8 cellular contexts compared by ENCODE assay signal in the genomic region with DNA sequence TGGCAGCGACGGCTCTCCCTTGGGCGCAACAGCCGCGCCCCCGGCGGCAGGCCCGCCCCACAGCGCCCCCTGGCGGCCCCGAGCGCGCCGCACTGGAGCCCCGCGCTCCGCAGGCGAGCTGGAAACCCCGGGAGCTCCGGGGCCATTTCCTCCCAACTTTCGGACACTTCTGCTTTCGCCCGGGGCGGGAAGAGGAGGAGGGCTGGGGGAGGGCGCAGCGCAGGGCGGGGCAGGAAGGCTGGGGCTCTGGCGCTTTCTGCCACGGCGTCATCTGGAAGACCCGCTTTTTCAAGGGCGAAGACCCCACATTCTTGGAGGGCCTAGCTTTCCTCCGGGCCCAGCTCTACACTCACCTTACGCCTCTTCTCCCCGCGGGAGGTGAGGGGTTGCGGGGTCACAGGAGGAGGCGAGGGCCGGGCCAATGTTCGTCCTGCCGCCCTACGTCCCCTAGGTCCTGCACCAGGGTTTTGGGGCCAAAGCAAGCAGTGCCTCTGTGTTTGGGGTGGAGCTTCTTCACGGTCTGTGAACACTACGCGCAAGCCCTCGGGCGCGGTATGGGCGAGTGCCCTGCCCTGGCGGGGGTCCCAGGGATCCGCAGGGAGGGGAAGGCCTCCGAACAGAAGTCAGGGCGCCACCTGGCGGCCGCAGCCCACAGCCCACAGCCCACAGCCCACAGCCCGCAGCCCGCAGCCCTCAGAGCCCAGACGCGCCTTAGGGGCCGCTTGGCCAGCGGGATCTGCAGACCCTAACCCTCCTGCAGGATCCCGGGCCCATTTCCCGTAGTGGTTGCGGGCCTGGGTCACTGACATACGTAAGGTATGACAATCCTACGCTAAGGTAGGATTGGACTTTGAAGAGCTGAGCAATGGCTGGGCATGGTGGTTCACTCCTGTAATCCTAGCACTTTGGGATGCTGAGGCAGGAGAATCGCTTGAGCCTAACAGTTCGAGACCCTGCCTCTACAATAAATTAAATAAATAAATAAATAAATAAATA. TPM values are rescaled to one million over a fixed set of nuclear protein-coding genes. Genes with fewer than 3 reads are reported as not detected.
DNase-seq lines count a peak whose midpoint lies in the region; ATAC-seq and TF ChIP-seq lines count a peak whose summit lies in the region.

No MANE protein-coding gene starts in this region.

- H3K9me3 ChIP-seq in SU-DHL-6 (ENCODE audit: insufficient read depth, low read length) (no peaks in the 10 kb centered on the region), transverse colon (no peaks in the 10 kb centered on the region)

- H3K4me1 ChIP-seq in transverse colon, result peaks cover 0 to 23% (median 21%) of the 10 kb centered on the region in 4 donors

- H3K27me3 ChIP-seq in SU-DHL-6 (ENCODE audit: low read length), result no peaks in the 10 kb centered on the region
- no peaks in the 10 kb centered on the region for H3K27me3 ChIP-seq in transverse colon

- WGBS in transverse colon (ENCODE audit: low coverage in 1 of 2), 2 donors, result 2 to 26% methylated on average over 2 to 63 of the region's 68 CpGs

- intact Hi-C loops in cardiac septum (cut with DNase I), result loop anchor here (1.0 to 10.0 kb wide), 5 partner anchors 81 to 581 kb away; partner anchors contain the start of genes CEP70, FAIM and PIK3CB
- intact Hi-C loops in transverse colon (cut with DNase I; ENCODE audit: low total_unique reads), result loop anchor here (2.0 to 10.0 kb wide), 3 partner anchors 84 to 501 kb away; partner anchors contain the start of genes CEP70 and PIK3CB

- H3K79me2 ChIP-seq in SU-DHL-6 (ENCODE audit: insufficient read depth, low read length), result no peaks in the 10 kb centered on the region

- H3K36me3 ChIP-seq in SU-DHL-6 (ENCODE audit: low read length), result no peaks in the 10 kb centered on the region
- no peaks in the 10 kb centered on the region for H3K36me3 ChIP-seq in transverse colon

- H3K4me3 ChIP-seq in GM12864 (ENCODE audit: low read depth, low read length), result peak overlapping the region; percentile 54
- peak overlapping the region; percentile 72 for H3K4me3 ChIP-seq in SU-DHL-6 (ENCODE audit: insufficient read depth, low read length, poor library complexity, severe bottlenecking)
- H3K4me3 ChIP-seq in transverse colon, result peak overlapping the region; percentile 65 to 86 (median 76)

- peak; percentile 78 for TF ChIP-seq CTCF in GM12864 (IDR thresholded peaks at IDR 0.05; ENCODE audit: low read depth, low read length, missing control alignments)
- TF ChIP-seq CTCF in SU-DHL-6 (IDR thresholded peaks at IDR 0.05; ENCODE audit: insufficient read depth, low read length, poor library complexity, severe bottlenecking), result peak; percentile 73
- TF ChIP-seq CTCF in transverse colon (IDR thresholded peaks at IDR 0.05), result peak; percentile 78 to 97 (median 97)

- peak overlapping the region; percentile 92 for H2AFZ ChIP-seq in SU-DHL-6 (ENCODE audit: low read depth, low read length, severe bottlenecking)

- peaks cover 4% of the 10 kb centered on the region for H3K4me1 Mint-ChIP-seq in activated naive CD8-positive, alpha-beta T cell treated with anti-CD3 and anti-CD28 coated beads, Interleukin-2, amount 50 U/mL, for 24 hours

- in situ Hi-C loops in transverse colon (cut with MboI; ENCODE audit: low pct_ligation_motif_present in 1 of 4, low pct_unique_long_range_greater_than_20kb in 1 of 4, low sequenced_read_pairs in 3 of 4), result loop anchor here (5.0 to 10.0 kb wide), 6 partner anchors 131 to 321 kb away; partner anchors contain the start of gene CEP70 (in 1 of the 4)

- H3K9ac ChIP-seq in SU-DHL-6 (ENCODE audit: low read length), result peak overlapping the region; percentile 56

- H3K4me3 Mint-ChIP-seq in activated naive CD8-positive, alpha-beta T cell treated with anti-CD3 and anti-CD28 coated beads, Interleukin-2, amount 50 U/mL, for 24 hours, result peak overlapping the region; percentile 83

- H3F3A ChIP-seq in SU-DHL-6 (ENCODE audit: insufficient read depth), result no peaks in the 10 kb centered on the region

- peak; percentile 89 for ATAC-seq in HG02642 (IDR thresholded peaks at IDR 0.05; ENCODE audit: poor library complexity, unreplicated experiment)
- ATAC-seq in activated naive CD8-positive, alpha-beta T cell treated with anti-CD3 and anti-CD28 coated beads, Interleukin-2, amount 50 U/mL, for 24 hours, result peak; percentile 93

- peak overlapping the region; percentile 56 for H3K27ac Mint-ChIP-seq in activated naive CD8-positive, alpha-beta T cell treated with anti-CD3 and anti-CD28 coated beads, Interleukin-2, amount 50 U/mL, for 24 hours

- DNase-seq in GM12864 (ENCODE audit: low read depth) (peak; percentile 44), NCI-H1092 treated with DMSO at 0.1 percent for 48 hours (lab: John Stamatoyannopoulos, UW) (peak; percentile 80), cardiac septum (ENCODE audit: low spot score) (peak; percentile 96), pons (ENCODE audit: low spot score) (peak; percentile 79), transverse colon (peak; percentile 93)
- peak; percentile 88 for DNase-seq in activated naive CD8-positive, alpha-beta T cell treated with anti-CD3 and anti-CD28 coated beads, Interleukin-2, amount 50 U/mL, for 24 hours

- 0 out of 2 replicates have a peak overlapping the region, but pooled peaks have one; percentile 6 for H3K27ac ChIP-seq in SU-DHL-6 (ENCODE audit: low read depth, low read length)
- H3K27ac ChIP-seq in transverse colon, result peak overlapping the region; percentile 93 to 98 (median 96)

- no peaks in the 10 kb centered on the region for H3K9me3 Mint-ChIP-seq in activated naive CD8-positive, alpha-beta T cell treated with anti-CD3 and anti-CD28 coated beads, Interleukin-2, amount 50 U/mL, for 24 hours

- peak overlapping the region; percentile 75 for H3K4me2 ChIP-seq in SU-DHL-6 (ENCODE audit: low read depth, low read length, poor library complexity, severe bottlenecking)

- no peak for TF ChIP-seq EP300 in transverse colon (IDR thresholded peaks at IDR 0.05; ENCODE audit: low read depth)

- H3K9me2 ChIP-seq in SU-DHL-6 (replicated peaks; ENCODE audit: insufficient read depth, low read length), result no peaks in the 10 kb centered on the region

- H4K20me1 ChIP-seq in SU-DHL-6 (ENCODE audit: low read depth, low read length), result no peaks in the 10 kb centered on the region

- no peaks in the 10 kb centered on the region for H3K36me3 Mint-ChIP-seq in activated naive CD8-positive, alpha-beta T cell treated with anti-CD3 and anti-CD28 coated beads, Interleukin-2, amount 50 U/mL, for 24 hours (ENCODE audit: low read depth)

- TF ChIP-seq POLR2A in transverse colon (IDR thresholded peaks at IDR 0.05), result peak; percentile 56

- H3K27me3 Mint-ChIP-seq in activated naive CD8-positive, alpha-beta T cell treated with anti-CD3 and anti-CD28 coated beads, Interleukin-2, amount 50 U/mL, for 24 hours, result peaks cover 4% of the 10 kb centered on the region

RNA-seq across cellular contexts. Expression of gene FOXL2, which starts 31.1 kb away (rescaled TPM):
- total RNA-seq in cardiac septum (0.11 TPM), transverse colon (not detected)

RNA-seq across cellular contexts. Expression of gene FOXL2NB, which starts 31.2 kb away (rescaled TPM):
- total RNA-seq in cardiac septum (not detected), transverse colon (not detected)

Comparison
In these comparisons a context has a peak if more than half of its experiments do, and no peak if none do; other contexts are left out.
1. Peak in every context shown above with its lines: DNase-seq, ATAC-seq, H3K4me3 ChIP-seq and H3K27ac ChIP-seq.
2. DNase-seq: peak in every context shown above with its lines; median percentile 96 in cardiac septum; 93 in transverse colon; 88 in activated naive CD8-positive, alpha-beta T cell treated with anti-CD3 and anti-CD28 coated beads, Interleukin-2, amount 50 U/mL, for 24 hours; 80 in NCI-H1092 treated with DMSO at 0.1 percent for 48 hours; 79 in pons; 44 in GM12864.